In genomic region chr3:131694351-131694750, GRCh38 we compare ENCODE assay signal across 24 cellular contexts.
"Had no signal": no experiment of that assay in that cellular context is flagged by ENCODE, and none has a peak within 500 bp of the region (broad histone marks: within the 10 kb centered on the region; RNA-seq: fewer than 3 reads in every experiment).

No MANE protein-coding gene starts in this region.

- H3K4me1 ChIP-seq: left ventricle myocardium inferior, pancreas, prostate gland, spleen, suprapubic skin, tibial artery, upper lobe of right lung had no signal

- H3K9me3 Mint-ChIP-seq: natural killer cell treated with Interleukin-12 subunit alpha and Interleukin-12 subunit beta and Interleukin-15 and Interleukin-18, amount 100 ng/mL, for 72 hours; stimulated activated effector memory CD8-positive, alpha-beta T cell treated with anti-CD3 and anti-CD28 coated beads, Interleukin-12 subunit alpha, Interleukin-12 subunit beta, amount 100 ng/mL, for 72 hours; stimulated activated naive CD8-positive, alpha-beta T cell treated with anti-CD3 and anti-CD28 coated beads, Interleukin-15, Interleukin-2, amounts not matched to agents 100 ng/mL and 50 ng/mL, for 24 hours had no signal

- H3K4me1 Mint-ChIP-seq: memory B cell; naive thymus-derived CD4-positive, alpha-beta T cell; stimulated activated effector memory CD8-positive, alpha-beta T cell treated with anti-CD3 and anti-CD28 coated beads, Interleukin-12 subunit alpha, Interleukin-12 subunit beta, amount 100 ng/mL, for 72 hours had no signal

- DNase-seq: islet precursor cell; left ventricle myocardium inferior; midbrain; mucosa of descending colon; naive thymus-derived CD4-positive, alpha-beta T cell; pancreas; posterior cingulate gyrus; retina; right cardiac atrium; small intestine; spleen; stimulated activated CD4-positive, alpha-beta T cell treated with anti-CD3 and anti-CD28 coated beads, Interleukin-4, amount 100 ng/mL, for 24 hours; stimulated activated naive CD4-positive, alpha-beta T cell; tibial artery; trophoblast cell; upper lobe of right lung had no signal

- H3K27me3 ChIP-seq: pancreas, spleen, suprapubic skin, tibial artery, upper lobe of right lung had no signal

- H3K4me3 Mint-ChIP-seq: memory B cell; naive thymus-derived CD4-positive, alpha-beta T cell; natural killer cell treated with Interleukin-12 subunit alpha and Interleukin-12 subunit beta and Interleukin-15 and Interleukin-18, amount 100 ng/mL, for 72 hours; stimulated activated effector memory CD8-positive, alpha-beta T cell treated with anti-CD3 and anti-CD28 coated beads, Interleukin-12 subunit alpha, Interleukin-12 subunit beta, amount 100 ng/mL, for 72 hours; stimulated activated naive CD8-positive, alpha-beta T cell treated with anti-CD3 and anti-CD28 coated beads, Interleukin-15, Interleukin-2, amounts not matched to agents 100 ng/mL and 50 ng/mL, for 24 hours had no signal

- H3K9me3 ChIP-seq: left ventricle myocardium inferior, mucosa of descending colon, pancreas, prostate gland, spleen, suprapubic skin, thoracic aorta, tibial artery, upper lobe of right lung had no signal

- H3K4me3 ChIP-seq: left ventricle myocardium inferior, lung, mucosa of descending colon, pancreas, prostate gland, spleen, suprapubic skin, thoracic aorta, tibial artery, upper lobe of right lung had no signal

- H3K36me3 Mint-ChIP-seq: memory B cell; naive thymus-derived CD4-positive, alpha-beta T cell; natural killer cell treated with Interleukin-12 subunit alpha and Interleukin-12 subunit beta and Interleukin-15 and Interleukin-18, amount 100 ng/mL, for 72 hours; stimulated activated effector memory CD8-positive, alpha-beta T cell treated with anti-CD3 and anti-CD28 coated beads, Interleukin-12 subunit alpha, Interleukin-12 subunit beta, amount 100 ng/mL, for 72 hours had no signal

- H3K36me3 ChIP-seq: left ventricle myocardium inferior, pancreas, prostate gland, spleen, suprapubic skin, thoracic aorta, tibial artery, upper lobe of right lung had no signal

- H3K27ac ChIP-seq: left ventricle myocardium inferior, pancreas, prostate gland, spleen, suprapubic skin, thoracic aorta, tibial artery, upper lobe of right lung had no signal

- H3K27ac Mint-ChIP-seq: memory B cell; naive thymus-derived CD4-positive, alpha-beta T cell; natural killer cell treated with Interleukin-12 subunit alpha and Interleukin-12 subunit beta and Interleukin-15 and Interleukin-18, amount 100 ng/mL, for 72 hours; stimulated activated effector memory CD8-positive, alpha-beta T cell treated with anti-CD3 and anti-CD28 coated beads, Interleukin-12 subunit alpha, Interleukin-12 subunit beta, amount 100 ng/mL, for 72 hours; stimulated activated naive CD8-positive, alpha-beta T cell treated with anti-CD3 and anti-CD28 coated beads, Interleukin-15, Interleukin-2, amounts not matched to agents 100 ng/mL and 50 ng/mL, for 24 hours had no signal
